10 cellular contexts compared by ENCODE assay signal in the genomic region with DNA sequence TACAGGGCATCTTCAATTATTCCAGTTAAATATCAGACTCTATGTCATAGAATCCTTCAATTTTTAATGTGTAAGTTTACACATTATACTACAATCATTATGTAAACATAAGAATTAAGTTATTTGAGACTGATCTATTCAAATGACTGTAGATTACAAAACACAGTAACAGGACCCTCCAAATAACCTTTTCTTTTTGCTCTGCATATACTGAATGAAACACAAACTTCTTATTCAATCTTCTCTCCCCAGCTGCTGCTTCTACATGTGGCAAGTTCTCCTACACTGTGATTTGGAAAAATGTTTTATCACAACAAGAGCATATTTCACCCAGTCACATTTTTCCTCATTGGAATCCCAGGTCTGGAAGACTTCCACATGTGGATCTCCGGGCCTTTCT. TPM values are rescaled to one million over a fixed set of nuclear protein-coding genes. Genes with fewer than 3 reads are reported as not detected.
"Had no signal": no experiment of that assay in that cellular context is flagged by ENCODE, and none has a peak within 500 bp of the region (broad histone marks: within the 10 kb centered on the region; RNA-seq: fewer than 3 reads in every experiment).

A gene (plus strand): TSS at position 301 of the 400 bp plus-strand sequence. CDS start 0 bp downstream, at position 301.

- H3K4me1 ChIP-seq: HAP-1 had no signal

- H3K36me3 ChIP-seq: HAP-1 had no signal

- H3K27ac ChIP-seq: GM23248 had no signal

- H3K4me3 ChIP-seq: GM23248, HAP-1 had no signal

- H3K9me3 Mint-ChIP-seq: H9 had no signal

- ATAC-seq: HCT116 had no signal

- H2AFZ ChIP-seq: GM23248 had no signal

- H3K27ac Mint-ChIP-seq: HFFc6 had no signal

- H3K9me3 ChIP-seq: HAP-1 had no signal

- H3K9ac ChIP-seq: GM23248 had no signal

- H3K4me3 Mint-ChIP-seq: H9, HFFc6 had no signal

- FAIRE-seq: H54 had no signal

- DNase-seq: GM23248, GOT3, H7, H9, HCEC 1CT, HFFc6 had no signal

RNA-seq across cellular contexts. Expression of the gene that starts here (rescaled TPM):
- total RNA-seq: GM23248, H4, H7, H9, HFFc6 had no signal
- polyA plus RNA-seq: GM23248 had no signal
